1 cellular context compared by ENCODE assay signal in the genomic region with DNA sequence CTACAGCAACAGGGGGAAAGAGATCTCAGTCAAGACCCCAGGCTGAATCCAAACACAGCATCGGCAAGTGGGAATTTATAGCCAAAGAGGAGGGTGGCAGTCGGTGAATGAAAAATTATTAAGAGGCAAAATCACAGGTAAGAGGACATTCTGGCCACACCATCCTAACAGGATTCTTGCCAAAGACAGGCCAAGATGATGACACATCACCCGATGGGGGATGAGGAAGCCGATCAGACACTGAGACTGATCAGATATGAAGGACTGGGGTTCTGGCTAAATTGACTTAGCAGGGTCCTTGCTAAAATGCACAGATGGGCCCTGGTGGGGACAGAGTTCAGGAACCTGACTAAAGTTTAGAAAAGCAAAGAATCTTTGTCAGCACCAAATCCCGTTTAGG.
TF ChIP-seq lines count a peak whose summit lies in the region.

No MANE protein-coding gene starts in this region.

TF ChIP-seq in K562, 482 proteins besides CTCF, POLR2A, EP300 and RAD21 (continued from another document and continues in another):
- TF ChIP-seq, protein P1, sequence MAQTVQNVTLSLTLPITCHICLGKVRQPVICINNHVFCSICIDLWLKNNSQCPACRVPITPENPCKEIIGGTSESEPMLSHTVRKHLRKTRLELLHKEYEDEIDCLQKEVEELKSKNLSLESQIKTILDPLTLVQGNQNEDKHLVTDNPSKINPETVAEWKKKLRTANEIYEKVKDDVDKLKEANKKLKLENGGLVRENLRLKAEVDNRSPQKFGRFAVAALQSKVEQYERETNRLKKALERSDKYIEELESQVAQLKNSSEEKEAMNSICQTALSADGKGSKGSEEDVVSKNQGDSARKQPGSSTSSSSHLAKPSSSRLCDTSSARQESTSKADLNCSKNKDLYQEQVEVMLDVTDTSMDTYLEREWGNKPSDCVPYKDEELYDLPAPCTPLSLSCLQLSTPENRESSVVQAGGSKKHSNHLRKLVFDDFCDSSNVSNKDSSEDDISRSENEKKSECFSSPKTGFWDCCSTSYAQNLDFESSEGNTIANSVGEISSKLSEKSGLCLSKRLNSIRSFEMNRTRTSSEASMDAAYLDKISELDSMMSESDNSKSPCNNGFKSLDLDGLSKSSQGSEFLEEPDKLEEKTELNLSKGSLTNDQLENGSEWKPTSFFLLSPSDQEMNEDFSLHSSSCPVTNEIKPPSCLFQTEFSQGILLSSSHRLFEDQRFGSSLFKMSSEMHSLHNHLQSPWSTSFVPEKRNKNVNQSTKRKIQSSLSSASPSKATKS (CRISPR knock-in tag; IDR thresholded peaks at IDR 0.05): no peak
- TF ChIP-seq KDM2B (CRISPR knock-in tag; IDR thresholded peaks at IDR 0.05): no peak
- TF ChIP-seq HOXB6 (CRISPR knock-in tag; IDR thresholded peaks at IDR 0.05; ENCODE audit: borderline replicate concordance): no peak
- TF ChIP-seq, protein P2, sequence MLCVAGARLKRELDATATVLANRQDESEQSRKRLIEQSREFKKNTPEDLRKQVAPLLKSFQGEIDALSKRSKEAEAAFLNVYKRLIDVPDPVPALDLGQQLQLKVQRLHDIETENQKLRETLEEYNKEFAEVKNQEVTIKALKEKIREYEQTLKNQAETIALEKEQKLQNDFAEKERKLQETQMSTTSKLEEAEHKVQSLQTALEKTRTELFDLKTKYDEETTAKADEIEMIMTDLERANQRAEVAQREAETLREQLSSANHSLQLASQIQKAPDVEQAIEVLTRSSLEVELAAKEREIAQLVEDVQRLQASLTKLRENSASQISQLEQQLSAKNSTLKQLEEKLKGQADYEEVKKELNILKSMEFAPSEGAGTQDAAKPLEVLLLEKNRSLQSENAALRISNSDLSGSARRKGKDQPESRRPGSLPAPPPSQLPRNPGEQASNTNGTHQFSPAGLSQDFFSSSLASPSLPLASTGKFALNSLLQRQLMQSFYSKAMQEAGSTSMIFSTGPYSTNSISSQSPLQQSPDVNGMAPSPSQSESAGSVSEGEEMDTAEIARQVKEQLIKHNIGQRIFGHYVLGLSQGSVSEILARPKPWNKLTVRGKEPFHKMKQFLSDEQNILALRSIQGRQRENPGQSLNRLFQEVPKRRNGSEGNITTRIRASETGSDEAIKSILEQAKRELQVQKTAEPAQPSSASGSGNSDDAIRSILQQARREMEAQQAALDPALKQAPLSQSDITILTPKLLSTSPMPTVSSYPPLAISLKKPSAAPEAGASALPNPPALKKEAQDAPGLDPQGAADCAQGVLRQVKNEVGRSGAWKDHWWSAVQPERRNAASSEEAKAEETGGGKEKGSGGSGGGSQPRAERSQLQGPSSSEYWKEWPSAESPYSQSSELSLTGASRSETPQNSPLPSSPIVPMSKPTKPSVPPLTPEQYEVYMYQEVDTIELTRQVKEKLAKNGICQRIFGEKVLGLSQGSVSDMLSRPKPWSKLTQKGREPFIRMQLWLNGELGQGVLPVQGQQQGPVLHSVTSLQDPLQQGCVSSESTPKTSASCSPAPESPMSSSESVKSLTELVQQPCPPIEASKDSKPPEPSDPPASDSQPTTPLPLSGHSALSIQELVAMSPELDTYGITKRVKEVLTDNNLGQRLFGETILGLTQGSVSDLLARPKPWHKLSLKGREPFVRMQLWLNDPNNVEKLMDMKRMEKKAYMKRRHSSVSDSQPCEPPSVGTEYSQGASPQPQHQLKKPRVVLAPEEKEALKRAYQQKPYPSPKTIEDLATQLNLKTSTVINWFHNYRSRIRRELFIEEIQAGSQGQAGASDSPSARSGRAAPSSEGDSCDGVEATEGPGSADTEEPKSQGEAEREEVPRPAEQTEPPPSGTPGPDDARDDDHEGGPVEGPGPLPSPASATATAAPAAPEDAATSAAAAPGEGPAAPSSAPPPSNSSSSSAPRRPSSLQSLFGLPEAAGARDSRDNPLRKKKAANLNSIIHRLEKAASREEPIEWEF (CRISPR knock-in tag; IDR thresholded peaks at IDR 0.05): no peak
- no peak for TF ChIP-seq GTF2A2 (tag; IDR thresholded peaks at IDR 0.05)
- TF ChIP-seq, protein P3, sequence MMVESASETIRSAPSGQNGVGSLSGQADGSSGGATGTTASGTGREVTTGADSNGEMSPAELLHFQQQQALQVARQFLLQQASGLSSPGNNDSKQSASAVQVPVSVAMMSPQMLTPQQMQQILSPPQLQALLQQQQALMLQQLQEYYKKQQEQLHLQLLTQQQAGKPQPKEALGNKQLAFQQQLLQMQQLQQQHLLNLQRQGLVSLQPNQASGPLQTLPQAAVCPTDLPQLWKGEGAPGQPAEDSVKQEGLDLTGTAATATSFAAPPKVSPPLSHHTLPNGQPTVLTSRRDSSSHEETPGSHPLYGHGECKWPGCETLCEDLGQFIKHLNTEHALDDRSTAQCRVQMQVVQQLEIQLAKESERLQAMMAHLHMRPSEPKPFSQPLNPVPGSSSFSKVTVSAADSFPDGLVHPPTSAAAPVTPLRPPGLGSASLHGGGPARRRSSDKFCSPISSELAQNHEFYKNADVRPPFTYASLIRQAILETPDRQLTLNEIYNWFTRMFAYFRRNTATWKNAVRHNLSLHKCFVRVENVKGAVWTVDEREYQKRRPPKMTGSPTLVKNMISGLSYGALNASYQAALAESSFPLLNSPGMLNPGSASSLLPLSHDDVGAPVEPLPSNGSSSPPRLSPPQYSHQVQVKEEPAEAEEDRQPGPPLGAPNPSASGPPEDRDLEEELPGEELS (CRISPR knock-in tag; IDR thresholded peaks at IDR 0.05; ENCODE audit: borderline replicate concordance): no peak
- peak; percentile 35; the same call in 1 of the 2 replicates for TF ChIP-seq ATF7 (IDR thresholded peaks at IDR 0.05)
- no peak for TF ChIP-seq ZNF507 (tag; conservative IDR thresholded peaks at IDR 0.05)
- TF ChIP-seq, protein P4, sequence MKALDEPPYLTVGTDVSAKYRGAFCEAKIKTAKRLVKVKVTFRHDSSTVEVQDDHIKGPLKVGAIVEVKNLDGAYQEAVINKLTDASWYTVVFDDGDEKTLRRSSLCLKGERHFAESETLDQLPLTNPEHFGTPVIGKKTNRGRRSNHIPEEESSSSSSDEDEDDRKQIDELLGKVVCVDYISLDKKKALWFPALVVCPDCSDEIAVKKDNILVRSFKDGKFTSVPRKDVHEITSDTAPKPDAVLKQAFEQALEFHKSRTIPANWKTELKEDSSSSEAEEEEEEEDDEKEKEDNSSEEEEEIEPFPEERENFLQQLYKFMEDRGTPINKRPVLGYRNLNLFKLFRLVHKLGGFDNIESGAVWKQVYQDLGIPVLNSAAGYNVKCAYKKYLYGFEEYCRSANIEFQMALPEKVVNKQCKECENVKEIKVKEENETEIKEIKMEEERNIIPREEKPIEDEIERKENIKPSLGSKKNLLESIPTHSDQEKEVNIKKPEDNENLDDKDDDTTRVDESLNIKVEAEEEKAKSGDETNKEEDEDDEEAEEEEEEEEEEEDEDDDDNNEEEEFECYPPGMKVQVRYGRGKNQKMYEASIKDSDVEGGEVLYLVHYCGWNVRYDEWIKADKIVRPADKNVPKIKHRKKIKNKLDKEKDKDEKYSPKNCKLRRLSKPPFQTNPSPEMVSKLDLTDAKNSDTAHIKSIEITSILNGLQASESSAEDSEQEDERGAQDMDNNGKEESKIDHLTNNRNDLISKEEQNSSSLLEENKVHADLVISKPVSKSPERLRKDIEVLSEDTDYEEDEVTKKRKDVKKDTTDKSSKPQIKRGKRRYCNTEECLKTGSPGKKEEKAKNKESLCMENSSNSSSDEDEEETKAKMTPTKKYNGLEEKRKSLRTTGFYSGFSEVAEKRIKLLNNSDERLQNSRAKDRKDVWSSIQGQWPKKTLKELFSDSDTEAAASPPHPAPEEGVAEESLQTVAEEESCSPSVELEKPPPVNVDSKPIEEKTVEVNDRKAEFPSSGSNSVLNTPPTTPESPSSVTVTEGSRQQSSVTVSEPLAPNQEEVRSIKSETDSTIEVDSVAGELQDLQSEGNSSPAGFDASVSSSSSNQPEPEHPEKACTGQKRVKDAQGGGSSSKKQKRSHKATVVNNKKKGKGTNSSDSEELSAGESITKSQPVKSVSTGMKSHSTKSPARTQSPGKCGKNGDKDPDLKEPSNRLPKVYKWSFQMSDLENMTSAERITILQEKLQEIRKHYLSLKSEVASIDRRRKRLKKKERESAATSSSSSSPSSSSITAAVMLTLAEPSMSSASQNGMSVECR (CRISPR knock-in tag; IDR thresholded peaks at IDR 0.05): no peak
- TF ChIP-seq MCM2 (IDR thresholded peaks at IDR 0.05; ENCODE audit: low read depth): no peak
- TF ChIP-seq, protein P5, sequence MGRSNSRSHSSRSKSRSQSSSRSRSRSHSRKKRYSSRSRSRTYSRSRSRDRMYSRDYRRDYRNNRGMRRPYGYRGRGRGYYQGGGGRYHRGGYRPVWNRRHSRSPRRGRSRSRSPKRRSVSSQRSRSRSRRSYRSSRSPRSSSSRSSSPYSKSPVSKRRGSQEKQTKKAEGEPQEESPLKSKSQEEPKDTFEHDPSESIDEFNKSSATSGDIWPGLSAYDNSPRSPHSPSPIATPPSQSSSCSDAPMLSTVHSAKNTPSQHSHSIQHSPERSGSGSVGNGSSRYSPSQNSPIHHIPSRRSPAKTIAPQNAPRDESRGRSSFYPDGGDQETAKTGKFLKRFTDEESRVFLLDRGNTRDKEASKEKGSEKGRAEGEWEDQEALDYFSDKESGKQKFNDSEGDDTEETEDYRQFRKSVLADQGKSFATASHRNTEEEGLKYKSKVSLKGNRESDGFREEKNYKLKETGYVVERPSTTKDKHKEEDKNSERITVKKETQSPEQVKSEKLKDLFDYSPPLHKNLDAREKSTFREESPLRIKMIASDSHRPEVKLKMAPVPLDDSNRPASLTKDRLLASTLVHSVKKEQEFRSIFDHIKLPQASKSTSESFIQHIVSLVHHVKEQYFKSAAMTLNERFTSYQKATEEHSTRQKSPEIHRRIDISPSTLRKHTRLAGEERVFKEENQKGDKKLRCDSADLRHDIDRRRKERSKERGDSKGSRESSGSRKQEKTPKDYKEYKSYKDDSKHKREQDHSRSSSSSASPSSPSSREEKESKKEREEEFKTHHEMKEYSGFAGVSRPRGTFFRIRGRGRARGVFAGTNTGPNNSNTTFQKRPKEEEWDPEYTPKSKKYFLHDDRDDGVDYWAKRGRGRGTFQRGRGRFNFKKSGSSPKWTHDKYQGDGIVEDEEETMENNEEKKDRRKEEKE (IDR thresholded peaks at IDR 0.05; ENCODE audit: borderline replicate concordance in 1 of 2, control insufficient read depth in 1 of 2, low read depth in 2 of 2, low read length in 1 of 2): no peak
- no peak for TF ChIP-seq PHB (CRISPR knock-in tag; IDR thresholded peaks at IDR 0.05)
- TF ChIP-seq ZBTB17 (CRISPR knock-in tag; IDR thresholded peaks at IDR 0.05): no peak
- TF ChIP-seq MTA2 (IDR thresholded peaks at IDR 0.05; ENCODE audit: low read depth): no peak
- TF ChIP-seq EHMT2 (IDR thresholded peaks at IDR 0.05): no peak
- peak; percentile 54; the same call in 1 of the 2 replicates for TF ChIP-seq CREM (IDR thresholded peaks at IDR 0.05; ENCODE audit: low read depth)
- no peak for TF ChIP-seq PHF21A (IDR thresholded peaks at IDR 0.05; ENCODE audit: borderline replicate concordance, low read depth)
- TF ChIP-seq HDAC8 (tag; IDR thresholded peaks at IDR 0.05): no peak
- TF ChIP-seq FOSL1 (tag; conservative IDR thresholded peaks at IDR 0.05): peak; percentile 73; the same call in 1 of the 2 replicates
- TF ChIP-seq ZNF184 (CRISPR knock-in tag; IDR thresholded peaks at IDR 0.05): no peak
- no peak for TF ChIP-seq CBX1 (IDR thresholded peaks at IDR 0.05; ENCODE audit: low read depth)
- no peak for TF ChIP-seq ZNF583 (CRISPR knock-in tag; IDR thresholded peaks at IDR 0.05)
- TF ChIP-seq ZFX (CRISPR knock-in tag; IDR thresholded peaks at IDR 0.05): no peak
- TF ChIP-seq, protein P6, sequence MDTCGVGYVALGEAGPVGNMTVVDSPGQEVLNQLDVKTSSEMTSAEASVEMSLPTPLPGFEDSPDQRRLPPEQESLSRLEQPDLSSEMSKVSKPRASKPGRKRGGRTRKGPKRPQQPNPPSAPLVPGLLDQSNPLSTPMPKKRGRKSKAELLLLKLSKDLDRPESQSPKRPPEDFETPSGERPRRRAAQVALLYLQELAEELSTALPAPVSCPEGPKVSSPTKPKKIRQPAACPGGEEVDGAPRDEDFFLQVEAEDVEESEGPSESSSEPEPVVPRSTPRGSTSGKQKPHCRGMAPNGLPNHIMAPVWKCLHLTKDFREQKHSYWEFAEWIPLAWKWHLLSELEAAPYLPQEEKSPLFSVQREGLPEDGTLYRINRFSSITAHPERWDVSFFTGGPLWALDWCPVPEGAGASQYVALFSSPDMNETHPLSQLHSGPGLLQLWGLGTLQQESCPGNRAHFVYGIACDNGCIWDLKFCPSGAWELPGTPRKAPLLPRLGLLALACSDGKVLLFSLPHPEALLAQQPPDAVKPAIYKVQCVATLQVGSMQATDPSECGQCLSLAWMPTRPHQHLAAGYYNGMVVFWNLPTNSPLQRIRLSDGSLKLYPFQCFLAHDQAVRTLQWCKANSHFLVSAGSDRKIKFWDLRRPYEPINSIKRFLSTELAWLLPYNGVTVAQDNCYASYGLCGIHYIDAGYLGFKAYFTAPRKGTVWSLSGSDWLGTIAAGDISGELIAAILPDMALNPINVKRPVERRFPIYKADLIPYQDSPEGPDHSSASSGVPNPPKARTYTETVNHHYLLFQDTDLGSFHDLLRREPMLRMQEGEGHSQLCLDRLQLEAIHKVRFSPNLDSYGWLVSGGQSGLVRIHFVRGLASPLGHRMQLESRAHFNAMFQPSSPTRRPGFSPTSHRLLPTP (IDR thresholded peaks at IDR 0.05; ENCODE audit: borderline replicate concordance, extremely low read depth, insufficient read length): no peak
- no peak for TF ChIP-seq BRD9 (IDR thresholded peaks at IDR 0.05; ENCODE audit: low read depth, partially characterized antibody)
- TF ChIP-seq FOXJ2 (tag; IDR thresholded peaks at IDR 0.05): no peak
- no peak for TF ChIP-seq SRSF1 (IDR thresholded peaks at IDR 0.05; ENCODE audit: low read depth, low read length)
- no peak for TF ChIP-seq SUPT5H (IDR thresholded peaks at IDR 0.05)
- TF ChIP-seq ZNF224 (CRISPR knock-in tag; IDR thresholded peaks at IDR 0.05): no peak
- TF ChIP-seq, protein P7, sequence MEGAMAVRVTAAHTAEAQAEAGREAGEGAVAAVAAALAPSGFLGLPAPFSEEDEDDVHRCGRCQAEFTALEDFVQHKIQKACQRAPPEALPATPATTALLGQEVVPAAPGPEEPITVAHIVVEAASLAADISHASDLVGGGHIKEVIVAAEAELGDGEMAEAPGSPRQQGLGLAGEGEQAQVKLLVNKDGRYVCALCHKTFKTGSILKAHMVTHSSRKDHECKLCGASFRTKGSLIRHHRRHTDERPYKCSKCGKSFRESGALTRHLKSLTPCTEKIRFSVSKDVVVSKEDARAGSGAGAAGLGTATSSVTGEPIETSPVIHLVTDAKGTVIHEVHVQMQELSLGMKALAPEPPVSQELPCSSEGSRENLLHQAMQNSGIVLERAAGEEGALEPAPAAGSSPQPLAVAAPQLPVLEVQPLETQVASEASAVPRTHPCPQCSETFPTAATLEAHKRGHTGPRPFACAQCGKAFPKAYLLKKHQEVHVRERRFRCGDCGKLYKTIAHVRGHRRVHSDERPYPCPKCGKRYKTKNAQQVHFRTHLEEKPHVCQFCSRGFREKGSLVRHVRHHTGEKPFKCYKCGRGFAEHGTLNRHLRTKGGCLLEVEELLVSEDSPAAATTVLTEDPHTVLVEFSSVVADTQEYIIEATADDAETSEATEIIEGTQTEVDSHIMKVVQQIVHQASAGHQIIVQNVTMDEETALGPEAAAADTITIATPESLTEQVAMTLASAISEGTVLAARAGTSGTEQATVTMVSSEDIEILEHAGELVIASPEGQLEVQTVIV (CRISPR knock-in tag; IDR thresholded peaks at IDR 0.05; ENCODE audit: borderline replicate concordance): no peak
- no peak for TF ChIP-seq ZNF785 (CRISPR knock-in tag; IDR thresholded peaks at IDR 0.05)
- TF ChIP-seq KAT2B (IDR thresholded peaks at IDR 0.05; ENCODE audit: low read depth, low read length): no peak
- TF ChIP-seq, protein P8, sequence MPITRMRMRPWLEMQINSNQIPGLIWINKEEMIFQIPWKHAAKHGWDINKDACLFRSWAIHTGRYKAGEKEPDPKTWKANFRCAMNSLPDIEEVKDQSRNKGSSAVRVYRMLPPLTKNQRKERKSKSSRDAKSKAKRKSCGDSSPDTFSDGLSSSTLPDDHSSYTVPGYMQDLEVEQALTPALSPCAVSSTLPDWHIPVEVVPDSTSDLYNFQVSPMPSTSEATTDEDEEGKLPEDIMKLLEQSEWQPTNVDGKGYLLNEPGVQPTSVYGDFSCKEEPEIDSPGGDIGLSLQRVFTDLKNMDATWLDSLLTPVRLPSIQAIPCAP (CRISPR knock-in tag; IDR thresholded peaks at IDR 0.05; ENCODE audit: borderline replicate concordance): no peak
- no peak for TF ChIP-seq PCBP2 (IDR thresholded peaks at IDR 0.05; ENCODE audit: low read depth, low read length, poor library complexity, severe bottlenecking)
